23 cellular contexts compared by ENCODE assay signal in the genomic region with DNA sequence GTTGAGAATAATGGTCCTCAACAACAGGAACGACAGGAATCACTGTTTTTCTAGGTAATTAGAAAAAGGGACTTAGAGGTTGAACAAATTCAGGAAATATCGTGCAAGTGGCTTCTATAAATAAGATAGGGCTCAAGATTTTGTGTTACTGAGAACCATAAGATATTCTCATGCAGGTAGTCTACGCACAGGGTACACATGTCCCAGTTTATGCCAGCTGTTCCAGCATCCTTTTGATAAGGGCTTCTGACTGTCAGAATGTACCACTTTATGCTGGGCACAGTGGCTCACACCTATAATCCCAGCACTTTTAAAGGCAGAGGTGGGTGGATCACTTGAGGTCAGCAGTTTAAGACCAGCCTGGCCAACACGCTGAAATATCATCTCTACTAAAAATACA. TPM values are rescaled to one million over a fixed set of nuclear protein-coding genes. Genes with fewer than 3 reads are reported as not detected.
DNase-seq lines count a peak whose midpoint lies in the region; ATAC-seq and TF ChIP-seq lines count a peak whose summit lies in the region.
"Had no signal": no experiment of that assay in that cellular context is flagged by ENCODE, and none has a peak within 500 bp of the region (broad histone marks: within the 10 kb centered on the region; RNA-seq: fewer than 3 reads in every experiment).

No MANE protein-coding gene starts in this region.

- no peak for ATAC-seq in IMR-90 (ENCODE audit: low read depth)
- peak; percentile 54 for ATAC-seq in activated naive CD8-positive, alpha-beta T cell treated with anti-CD3 and anti-CD28 coated beads, Interleukin-2, amount 50 U/mL, for 24 hours
- no peak for ATAC-seq in stimulated activated naive B cell treated with anti-CD40 and anti-IgM and Interleukin-4, amounts not matched to agents 10 μg/mL and 1 μg/mL and 100 μg/mL, for 72 hours (replicated peaks)
- ATAC-seq: SK-N-SH treated with all-trans-retinoic acid at 6 μM for 48 hours had no signal

- no peak overlapping the region for H3K56ac ChIP-seq in IMR-90 (ENCODE audit: extremely low read depth, insufficient read depth, low read length)

- TSS peak; percentile 16 for BruUV-seq in IMR-90 (replicated peaks; lab: Mats Ljungman, UMichigan)

- no peaks in the 10 kb centered on the region for H3K9me3 ChIP-seq in cardiac muscle cell (ENCODE audit: low read depth)
- no peaks in the 10 kb centered on the region for H3K9me3 ChIP-seq in right atrium auricular region
- no peaks in the 10 kb centered on the region for H3K9me3 ChIP-seq in IMR-90 (ENCODE audit: control insufficient read depth, insufficient read depth, low read length)
- H3K9me3 ChIP-seq: BLaER1 had no signal

- H3K18ac ChIP-seq in IMR-90 (ENCODE audit: low read depth, low read length): no peak overlapping the region

- H3K79me1 ChIP-seq in IMR-90 (ENCODE audit: low read depth in 1 of 2, low read length in 2 of 2): peaks cover 6 to 10% of the 10 kb centered on the region in 2 experiments; a peak in 2 of 4 replicates

- H3K4me2 ChIP-seq in IMR-90 (ENCODE audit: low read depth, low read length): no peak overlapping the region
- H3K4me2 ChIP-seq: BLaER1, PC-9 had no signal

- TF ChIP-seq CTCF in cardiac muscle cell (IDR thresholded peaks at IDR 0.05; ENCODE audit: low read depth, low read length): no peak
- TF ChIP-seq CTCF in right atrium auricular region (IDR thresholded peaks at IDR 0.05): no peak
- no peak for TF ChIP-seq CTCF in IMR-90 (conservative IDR thresholded peaks at IDR 0.05; ENCODE audit: low read depth, low read length)
- no peak for TF ChIP-seq CTCF in brain microvascular endothelial cell (IDR thresholded peaks at IDR 0.05; ENCODE audit: low read depth, low read length, missing control alignments)

- H2BK5ac ChIP-seq in IMR-90 (ENCODE audit: low read depth, low read length, poor library complexity, severe bottlenecking): no peak overlapping the region

- WGBS in IMR-90 (ENCODE audit: extremely low coverage in 2 of 2, insufficient read length in 1 of 2), 2 experiments: 94% methylated on average over 2 of the region's 4 CpGs; no CpG with 5 or more reads in 1 of the 2 experiments

- no peak overlapping the region for H4K91ac ChIP-seq in IMR-90 (ENCODE audit: insufficient read depth, low read depth, low read length)

- dilution Hi-C loops in IMR-90 (cut with HindIII; ENCODE audit: low sequenced_read_pairs, unreplicated experiment): no loop called here

- no peak overlapping the region for H3K14ac ChIP-seq in IMR-90 (replicated peaks; ENCODE audit: low read depth, low read length)

- no peak overlapping the region for H2AFZ ChIP-seq in IMR-90 (replicated peaks; ENCODE audit: low read length, poor library complexity)
- H2AFZ ChIP-seq: PC-9 had no signal

- no peak overlapping the region for H2AK5ac ChIP-seq in IMR-90 (ENCODE audit: low read depth, low read length)

- no peak overlapping the region for H4K8ac ChIP-seq in IMR-90 (ENCODE audit: low read depth in 2 of 2, low read length in 2 of 2)

- CTCF ChIA-PET in IMR-90 (lab: Yijun Ruan, JAX): no interaction called here

- TF ChIP-seq RAD21 in IMR-90 (IDR thresholded peaks at IDR 0.05; ENCODE audit: low read length): no peak

- H3K4me3 ChIP-seq in cardiac muscle cell (no peak overlapping the region), right atrium auricular region (no peak overlapping the region), IMR-90 (ENCODE audit: insufficient read depth, low read depth, low read length) (no peak overlapping the region), brain microvascular endothelial cell (ENCODE audit: low read depth, low read length) (no peak overlapping the region)
- H3K4me3 ChIP-seq: BLaER1, PC-9 had no signal

- H3K4me1 Mint-ChIP-seq in activated naive CD8-positive, alpha-beta T cell treated with anti-CD3 and anti-CD28 coated beads, Interleukin-2, amount 50 U/mL, for 24 hours: peaks cover 8% of the 10 kb centered on the region
- H3K4me1 Mint-ChIP-seq in stimulated activated naive B cell treated with anti-CD40 and anti-IgM and Interleukin-4, amounts not matched to agents 10 μg/mL and 1 μg/mL and 100 μg/mL, for 72 hours: no peaks in the 10 kb centered on the region

- no peaks in the 10 kb centered on the region for H3K27me3 Mint-ChIP-seq in activated naive CD8-positive, alpha-beta T cell treated with anti-CD3 and anti-CD28 coated beads, Interleukin-2, amount 50 U/mL, for 24 hours
- no peaks in the 10 kb centered on the region for H3K27me3 Mint-ChIP-seq in stimulated activated naive B cell treated with anti-CD40 and anti-IgM and Interleukin-4, amounts not matched to agents 10 μg/mL and 1 μg/mL and 100 μg/mL, for 72 hours
- H3K27me3 Mint-ChIP-seq: CD4-positive, alpha-beta memory T cell; IgD-negative memory B cell had no signal

- no peak overlapping the region for H3K9ac ChIP-seq in IMR-90 (ENCODE audit: low read depth, low read length)
- H3K9ac ChIP-seq: BLaER1 had no signal

- H3K4me3 Mint-ChIP-seq in activated naive CD8-positive, alpha-beta T cell treated with anti-CD3 and anti-CD28 coated beads, Interleukin-2, amount 50 U/mL, for 24 hours: no peak overlapping the region
- H3K4me3 Mint-ChIP-seq in stimulated activated naive B cell treated with anti-CD40 and anti-IgM and Interleukin-4, amounts not matched to agents 10 μg/mL and 1 μg/mL and 100 μg/mL, for 72 hours: no peak overlapping the region
- H3K4me3 Mint-ChIP-seq: CD4-positive, alpha-beta memory T cell; IgD-negative memory B cell had no signal

- no peak for TF ChIP-seq POLR2A in IMR-90 (IDR thresholded peaks at IDR 0.05; ENCODE audit: low read depth, low read length)

- DNase-seq in cardiac muscle cell (ENCODE audit: low read depth in 1 of 2, low spot score in 1 of 2) (no peak), right atrium auricular region (ENCODE audit: low spot score) (no peak), IMR-90 (no peak), NCI-H69 (lab: John Stamatoyannopoulos, UW) (no peak), brain microvascular endothelial cell (no peak)
- DNase-seq in activated naive CD8-positive, alpha-beta T cell treated with anti-CD3 and anti-CD28 coated beads, Interleukin-2, amount 50 U/mL, for 24 hours: no peak
- no peak for DNase-seq in stimulated activated naive B cell treated with anti-CD40 and anti-IgM and Interleukin-4, amounts not matched to agents 10 μg/mL and 1 μg/mL and 100 μg/mL, for 72 hours
- DNase-seq: CD4-positive, alpha-beta memory T cell; DMS153; GF-D8; H7; Kasumi-1; MM.1S; NCI-H187; NCI-H2227 treated with DMSO at 0.1 percent for 48 hours; NCI-H524; PC-9; SIG-M5 had no signal

- no peak overlapping the region for H4K5ac ChIP-seq in IMR-90 (ENCODE audit: low read depth, low read length)

- no peak overlapping the region for H3K4ac ChIP-seq in IMR-90 (ENCODE audit: low read depth, low read length)

- intact Hi-C loops in IMR-90 (cut with micrococcal nuclease): no loop called here

- H3K23ac ChIP-seq in IMR-90 (ENCODE audit: low read depth, low read length): no peak overlapping the region

- no peak overlapping the region for H2AK9ac ChIP-seq in IMR-90 (replicated peaks; ENCODE audit: low read depth, low read length, poor library complexity)

- in situ Hi-C loops in IMR-90 (cut with MboI; ENCODE audit: low sequenced_read_pairs): no loop called here
- in situ Hi-C loops in brain microvascular endothelial cell (cut with HindIII; ENCODE audit: low pct_ligation_motif_present, low sequenced_read_pairs): no loop called here

- H4K20me1 ChIP-seq in IMR-90 (ENCODE audit: insufficient read depth, low read length): no peaks in the 10 kb centered on the region

- H3K4me1 ChIP-seq in cardiac muscle cell (ENCODE audit: low read depth): no peaks in the 10 kb centered on the region
- H3K4me1 ChIP-seq in right atrium auricular region: no peaks in the 10 kb centered on the region
- no peaks in the 10 kb centered on the region for H3K4me1 ChIP-seq in IMR-90 (ENCODE audit: control insufficient read depth, insufficient read depth, low read length)
- H3K4me1 ChIP-seq: BLaER1 had no signal

- POLR2A ChIA-PET in IMR-90 (lab: Charles Lee; ENCODE audit: unreplicated experiment): no interaction called here

- peak overlapping the region; percentile 53 for H3K27ac ChIP-seq in cardiac muscle cell
- no peak overlapping the region for H3K27ac ChIP-seq in right atrium auricular region
- H3K27ac ChIP-seq in IMR-90 (ENCODE audit: insufficient read depth, low read length): no peak overlapping the region
- H3K27ac ChIP-seq in brain microvascular endothelial cell: no peak overlapping the region
- H3K27ac ChIP-seq: BLaER1, HL-60, PC-9, RWPE1 had no signal

- no peak overlapping the region for H3K27ac Mint-ChIP-seq in activated naive CD8-positive, alpha-beta T cell treated with anti-CD3 and anti-CD28 coated beads, Interleukin-2, amount 50 U/mL, for 24 hours
- H3K27ac Mint-ChIP-seq in stimulated activated naive B cell treated with anti-CD40 and anti-IgM and Interleukin-4, amounts not matched to agents 10 μg/mL and 1 μg/mL and 100 μg/mL, for 72 hours: peak overlapping the region; percentile 62
- H3K27ac Mint-ChIP-seq: CD4-positive, alpha-beta memory T cell; IgD-negative memory B cell had no signal

- peaks cover 53% of the 10 kb centered on the region for H3K36me3 Mint-ChIP-seq in activated naive CD8-positive, alpha-beta T cell treated with anti-CD3 and anti-CD28 coated beads, Interleukin-2, amount 50 U/mL, for 24 hours (ENCODE audit: low read depth)
- H3K36me3 Mint-ChIP-seq in stimulated activated naive B cell treated with anti-CD40 and anti-IgM and Interleukin-4, amounts not matched to agents 10 μg/mL and 1 μg/mL and 100 μg/mL, for 72 hours: peaks cover 24 to 39% of the 10 kb centered on the region in 2 donors
- H3K36me3 Mint-ChIP-seq: IgD-negative memory B cell had no signal

- H2BK20ac ChIP-seq in IMR-90 (ENCODE audit: low read depth, low read length): no peak overlapping the region

- H3K9me1 ChIP-seq in IMR-90 (ENCODE audit: insufficient read depth, low read length): no peaks in the 10 kb centered on the region

- peaks cover 61% of the 10 kb centered on the region for H3K36me3 ChIP-seq in cardiac muscle cell
- H3K36me3 ChIP-seq in right atrium auricular region: peaks cover 50% of the 10 kb centered on the region
- H3K36me3 ChIP-seq in IMR-90 (ENCODE audit: control insufficient read depth, insufficient read depth, low read length): peaks cover 36% of the 10 kb centered on the region
- H3K36me3 ChIP-seq in brain microvascular endothelial cell (replicated peaks): peaks cover 29% of the 10 kb centered on the region

- H2BK120ac ChIP-seq in IMR-90 (ENCODE audit: low read depth, low read length): no peak overlapping the region

- H3K27me3 ChIP-seq in cardiac muscle cell: no peaks in the 10 kb centered on the region
- H3K27me3 ChIP-seq in right atrium auricular region: no peaks in the 10 kb centered on the region
- H3K27me3 ChIP-seq in IMR-90 (ENCODE audit: control insufficient read depth, insufficient read depth, low read length): no peaks in the 10 kb centered on the region
- no peaks in the 10 kb centered on the region for H3K27me3 ChIP-seq in brain microvascular endothelial cell (replicated peaks)
- H3K27me3 ChIP-seq: BLaER1 had no signal

- no peak overlapping the region for H2BK15ac ChIP-seq in IMR-90 (ENCODE audit: low read depth, low read length)

- no peaks in the 10 kb centered on the region for H3K9me3 Mint-ChIP-seq in activated naive CD8-positive, alpha-beta T cell treated with anti-CD3 and anti-CD28 coated beads, Interleukin-2, amount 50 U/mL, for 24 hours
- no peaks in the 10 kb centered on the region for H3K9me3 Mint-ChIP-seq in stimulated activated naive B cell treated with anti-CD40 and anti-IgM and Interleukin-4, amounts not matched to agents 10 μg/mL and 1 μg/mL and 100 μg/mL, for 72 hours
- H3K9me3 Mint-ChIP-seq: CD4-positive, alpha-beta memory T cell; IgD-negative memory B cell had no signal

RNA-seq across cellular contexts. Expression of gene RBM26, which starts 32.1 kb away (rescaled TPM):
- 26.7 and 41.3 TPM in 2 replicates for total RNA-seq in cardiac muscle cell
- polyA plus RNA-seq in cardiac muscle cell: 22.9 and 31.9 TPM in 2 replicates
- 10 to 100 TPM; 19.0 to 19.1 TPM for total RNA-seq in right atrium auricular region
- total RNA-seq in IMR-90 (2012; rRNA removed): 17.6 and 26.1 TPM in 2 replicates
- polyA plus RNA-seq in IMR-90 (2012; rRNA removed): 16.4 and 18.1 TPM in 2 replicates
- 3.7 and 5.6 TPM in 2 replicates for polyA plus RNA-seq in IMR-90 (2012; cell fraction: cytosol; rRNA removed)
- polyA plus RNA-seq in IMR-90 (2012; cell fraction: nucleus; rRNA removed; ENCODE audit: low replicate concordance): 11.8 and 59.3 TPM in 2 replicates
